Comparison of ENCODE assay signal across 1 cellular context in the genomic region with DNA sequence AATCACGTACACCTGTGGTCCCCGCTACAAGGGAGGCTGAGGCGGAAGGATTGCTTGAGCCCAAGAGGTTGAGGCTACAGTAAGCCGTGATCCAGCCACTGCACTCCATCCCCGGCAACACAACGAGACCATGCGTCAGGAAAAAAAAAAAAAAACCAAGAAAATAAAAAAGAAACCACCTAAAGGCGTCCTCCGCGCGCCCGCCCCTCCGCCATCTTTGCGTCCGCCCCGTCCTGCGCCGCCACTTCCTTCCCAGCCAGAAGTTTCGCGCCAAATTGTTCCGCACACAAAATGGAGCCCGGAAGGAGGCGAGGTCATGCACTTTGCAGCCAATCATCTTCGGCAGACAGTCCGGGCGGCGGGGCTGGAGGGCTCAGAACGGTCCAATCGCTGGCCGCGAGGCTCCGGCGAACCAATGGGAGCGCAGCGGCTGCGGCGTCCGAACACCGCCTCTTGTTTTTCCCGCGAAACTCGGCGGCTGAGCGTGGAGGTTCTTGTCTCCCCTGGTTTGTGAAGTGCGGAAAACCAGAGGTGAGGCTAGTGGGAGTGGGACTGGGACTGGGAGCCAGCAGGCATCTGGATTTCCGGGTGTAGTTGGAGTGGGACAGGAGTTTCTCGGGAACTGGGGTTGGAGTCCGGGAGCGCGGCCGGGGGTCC.
TF ChIP-seq lines count a peak whose summit lies in the region.

Gene MCM5 (plus strand): TSS at position 463 of the 657 bp plus-strand sequence. CDS start 299 bp downstream, outside the sequence.

TF ChIP-seq in HepG2, 621 proteins besides CTCF, POLR2A, EP300 and RAD21 (continued from another document and continues in another):
- TF ChIP-seq ATF6 (CRISPR knock-in tag; conservative IDR thresholded peaks at IDR 0.05) (no peak), ZNF513 (CRISPR knock-in tag; conservative IDR thresholded peaks at IDR 0.05) (no peak), ZNF644 (CRISPR knock-in tag; IDR thresholded peaks at IDR 0.05; ENCODE audit: low read depth) (no peak), FOXO4 (CRISPR knock-in tag; conservative IDR thresholded peaks at IDR 0.05) (0 out of 2 replicates have a peak, but pooled peaks have one; percentile 85), MYC (CRISPR knock-in tag; IDR thresholded peaks at IDR 0.05; ENCODE audit: borderline replicate concordance) (peak; percentile 58; the same call in 1 of the 2 replicates), NFYC (CRISPR knock-in tag; IDR thresholded peaks at IDR 0.05) (peak; percentile 96), U2AF1 (optimal IDR thresholded peaks at IDR 0.05; ENCODE audit: low read depth, low read length) (no peak), ZNF234 (CRISPR knock-in tag; conservative IDR thresholded peaks at IDR 0.05) (no peak), HNF1B (CRISPR knock-in tag; IDR thresholded peaks at IDR 0.05) (no peak; the same call in 1 of the 2 replicates), MEIS1 (CRISPR knock-in tag; IDR thresholded peaks at IDR 0.05; ENCODE audit: borderline replicate concordance) (no peak), ZFP1 (CRISPR knock-in tag; IDR thresholded peaks at IDR 0.05) (0 out of 2 replicates have a peak, but pooled peaks have one; percentile 20), SNAPC5 (CRISPR knock-in tag; IDR thresholded peaks at IDR 0.05; ENCODE audit: borderline replicate concordance) (peak; percentile 81), ZUFSP (CRISPR knock-in tag; IDR thresholded peaks at IDR 0.05; ENCODE audit: borderline replicate concordance) (no peak), ZNF383 (CRISPR knock-in tag; IDR thresholded peaks at IDR 0.05; ENCODE audit: borderline replicate concordance) (no peak), JARID2 (CRISPR knock-in tag; IDR thresholded peaks at IDR 0.05; ENCODE audit: insufficient replicate concordance) (no peak), ZNF362 (CRISPR knock-in tag; IDR thresholded peaks at IDR 0.05; ENCODE audit: borderline replicate concordance) (no peak), ZNF549 (CRISPR knock-in tag; IDR thresholded peaks at IDR 0.05) (no peak), ZNF160 (CRISPR knock-in tag; IDR thresholded peaks at IDR 0.05) (peak; percentile 57; the same call in 1 of the 2 replicates), ZNF34 (CRISPR knock-in tag; IDR thresholded peaks at IDR 0.05; ENCODE audit: borderline replicate concordance) (no peak), ZSCAN12 (CRISPR knock-in tag; IDR thresholded peaks at IDR 0.05) (no peak), POGZ (CRISPR knock-in tag; IDR thresholded peaks at IDR 0.05) (peak; percentile 79), ZSCAN25 (CRISPR knock-in tag; IDR thresholded peaks at IDR 0.05) (no peak), ETS1 (CRISPR knock-in tag; IDR thresholded peaks at IDR 0.05) (no peak), GATA4 (IDR thresholded peaks at IDR 0.05; ENCODE audit: borderline replicate concordance, low read depth) (no peak), ZNF737 (CRISPR knock-in tag; IDR thresholded peaks at IDR 0.05; ENCODE audit: borderline replicate concordance) (no peak), ZNF672 (CRISPR knock-in tag; IDR thresholded peaks at IDR 0.05) (no peak), NFKBIZ (CRISPR knock-in tag; IDR thresholded peaks at IDR 0.05) (no peak), PREB (CRISPR knock-in tag; IDR thresholded peaks at IDR 0.05) (no peak), FOXO1 (CRISPR knock-in tag; IDR thresholded peaks at IDR 0.05) (no peak), ZNF138 (CRISPR knock-in tag; IDR thresholded peaks at IDR 0.05; ENCODE audit: low read depth) (peak; percentile 76), ZNF607 (CRISPR knock-in tag; IDR thresholded peaks at IDR 0.05; ENCODE audit: borderline replicate concordance) (no peak), TAF1 (CRISPR knock-in tag; IDR thresholded peaks at IDR 0.05) (peak; percentile 52; the same call in 1 of the 2 replicates), ATM (IDR thresholded peaks at IDR 0.05; ENCODE audit: borderline replicate concordance) (no peak), ZNF790 (CRISPR knock-in tag; IDR thresholded peaks at IDR 0.05; ENCODE audit: borderline replicate concordance) (peak; percentile 54; the same call in 1 of the 2 replicates)
- TF ChIP-seq, protein P1, sequence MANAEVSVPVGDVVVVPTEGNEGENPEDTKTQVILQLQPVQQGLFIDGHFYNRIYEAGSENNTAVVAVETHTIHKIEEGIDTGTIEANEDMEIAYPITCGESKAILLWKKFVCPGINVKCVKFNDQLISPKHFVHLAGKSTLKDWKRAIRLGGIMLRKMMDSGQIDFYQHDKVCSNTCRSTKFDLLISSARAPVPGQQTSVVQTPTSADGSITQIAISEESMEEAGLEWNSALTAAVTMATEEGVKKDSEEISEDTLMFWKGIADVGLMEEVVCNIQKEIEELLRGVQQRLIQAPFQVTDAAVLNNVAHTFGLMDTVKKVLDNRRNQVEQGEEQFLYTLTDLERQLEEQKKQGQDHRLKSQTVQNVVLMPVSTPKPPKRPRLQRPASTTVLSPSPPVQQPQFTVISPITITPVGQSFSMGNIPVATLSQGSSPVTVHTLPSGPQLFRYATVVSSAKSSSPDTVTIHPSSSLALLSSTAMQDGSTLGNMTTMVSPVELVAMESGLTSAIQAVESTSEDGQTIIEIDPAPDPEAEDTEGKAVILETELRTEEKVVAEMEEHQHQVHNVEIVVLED (CRISPR knock-in tag; IDR thresholded peaks at IDR 0.05; ENCODE audit: borderline replicate concordance) = peak; percentile 74
- TF ChIP-seq, protein P2, sequence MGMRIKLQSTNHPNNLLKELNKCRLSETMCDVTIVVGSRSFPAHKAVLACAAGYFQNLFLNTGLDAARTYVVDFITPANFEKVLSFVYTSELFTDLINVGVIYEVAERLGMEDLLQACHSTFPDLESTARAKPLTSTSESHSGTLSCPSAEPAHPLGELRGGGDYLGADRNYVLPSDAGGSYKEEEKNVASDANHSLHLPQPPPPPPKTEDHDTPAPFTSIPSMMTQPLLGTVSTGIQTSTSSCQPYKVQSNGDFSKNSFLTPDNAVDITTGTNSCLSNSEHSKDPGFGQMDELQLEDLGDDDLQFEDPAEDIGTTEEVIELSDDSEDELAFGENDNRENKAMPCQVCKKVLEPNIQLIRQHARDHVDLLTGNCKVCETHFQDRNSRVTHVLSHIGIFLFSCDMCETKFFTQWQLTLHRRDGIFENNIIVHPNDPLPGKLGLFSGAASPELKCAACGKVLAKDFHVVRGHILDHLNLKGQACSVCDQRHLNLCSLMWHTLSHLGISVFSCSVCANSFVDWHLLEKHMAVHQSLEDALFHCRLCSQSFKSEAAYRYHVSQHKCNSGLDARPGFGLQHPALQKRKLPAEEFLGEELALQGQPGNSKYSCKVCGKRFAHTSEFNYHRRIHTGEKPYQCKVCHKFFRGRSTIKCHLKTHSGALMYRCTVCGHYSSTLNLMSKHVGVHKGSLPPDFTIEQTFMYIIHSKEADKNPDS (CRISPR knock-in tag; IDR thresholded peaks at IDR 0.05) = no peak
- TF ChIP-seq, protein P3, sequence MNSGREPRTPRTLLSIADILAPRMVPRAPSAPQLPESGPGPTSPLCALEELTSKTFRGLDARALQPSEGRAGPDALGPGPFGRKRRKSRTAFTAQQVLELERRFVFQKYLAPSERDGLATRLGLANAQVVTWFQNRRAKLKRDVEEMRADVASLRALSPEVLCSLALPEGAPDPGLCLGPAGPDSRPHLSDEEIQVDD (CRISPR knock-in tag; IDR thresholded peaks at IDR 0.05; ENCODE audit: borderline replicate concordance) = no peak
- TF ChIP-seq, protein P4, sequence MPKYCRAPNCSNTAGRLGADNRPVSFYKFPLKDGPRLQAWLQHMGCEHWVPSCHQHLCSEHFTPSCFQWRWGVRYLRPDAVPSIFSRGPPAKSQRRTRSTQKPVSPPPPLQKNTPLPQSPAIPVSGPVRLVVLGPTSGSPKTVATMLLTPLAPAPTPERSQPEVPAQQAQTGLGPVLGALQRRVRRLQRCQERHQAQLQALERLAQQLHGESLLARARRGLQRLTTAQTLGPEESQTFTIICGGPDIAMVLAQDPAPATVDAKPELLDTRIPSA (CRISPR knock-in tag; IDR thresholded peaks at IDR 0.05; ENCODE audit: borderline replicate concordance) = no peak
